In genomic region chr11:15073361-15074205, GRCh38 we compare ENCODE assay signal across 1 cellular context.
TF ChIP-seq lines count a peak whose summit lies in the region.

A gene with protein sequence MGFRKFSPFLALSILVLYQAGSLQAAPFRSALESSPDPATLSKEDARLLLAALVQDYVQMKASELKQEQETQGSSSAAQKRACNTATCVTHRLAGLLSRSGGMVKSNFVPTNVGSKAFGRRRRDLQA (plus strand): TSS chr11:15073593. CDS start chr11:15074719, 1,126 bp downstream.

TF ChIP-seq in H1, 55 proteins besides CTCF, POLR2A, EP300 and RAD21 (continued from another document):
- TF ChIP-seq ATF2 (IDR thresholded peaks at IDR 0.05; ENCODE audit: low read length) (no peak), CEBPB (IDR thresholded peaks at IDR 0.05; ENCODE audit: low read depth, low read length) (peak; percentile 94), SP2 (IDR thresholded peaks at IDR 0.05; ENCODE audit: low read length) (no peak), GTF2F1 (IDR thresholded peaks at IDR 0.05; ENCODE audit: borderline replicate concordance, low read depth, low read length) (no peak), SRF (IDR thresholded peaks at IDR 0.05; ENCODE audit: low read depth, low read length) (no peak), TAF1 (IDR thresholded peaks at IDR 0.05; ENCODE audit: low read depth, low read length) (peak; percentile 43; the same call in 1 of the 2 replicates), HDAC6 (IDR thresholded peaks at IDR 0.05; ENCODE audit: low read depth, low read length) (no peak), KDM4A (IDR thresholded peaks at IDR 0.05; ENCODE audit: low read depth, low read length, severe bottlenecking) (peak; percentile 57), JUND (IDR thresholded peaks at IDR 0.05; ENCODE audit: low read length) (peak; percentile 39; the same call in 1 of the 2 replicates), BACH1 (IDR thresholded peaks at IDR 0.05; ENCODE audit: low read length) (no peak), PHF8 (conservative IDR thresholded peaks at IDR 0.05; ENCODE audit: low read depth, low read length) (no peak), CBX5 (IDR thresholded peaks at IDR 0.05; ENCODE audit: low read depth, low read length) (no peak), SP4 (IDR thresholded peaks at IDR 0.05; ENCODE audit: low read length) (no peak), ATF3 (IDR thresholded peaks at IDR 0.05; ENCODE audit: insufficient read depth, low read depth, low read length) (0 out of 2 replicates have a peak, but pooled peaks have one; percentile 18), SUZ12 (IDR thresholded peaks at IDR 0.05; ENCODE audit: low read length) (peak; percentile 37; the same call in 1 of the 2 replicates), GABPA (IDR thresholded peaks at IDR 0.05; ENCODE audit: borderline replicate concordance, insufficient read depth, low read length) (no peak), BRCA1 (IDR thresholded peaks at IDR 0.05; ENCODE audit: low read depth, low read length) (no peak)
